In genomic region chrX:19630228-19630627, GRCh38 we compare ENCODE assay signal across 2 cellular contexts.
TF ChIP-seq lines count a peak whose summit lies in the region.

No MANE protein-coding gene starts in this region.

TF ChIP-seq in GM23338, 12 proteins besides CTCF, POLR2A, EP300 and RAD21 (continued from another document):
- TF ChIP-seq REST (IDR thresholded peaks at IDR 0.05; ENCODE audit: unreplicated experiment) (no peak), CREB1 (CRISPR knock-in tag; IDR thresholded peaks at IDR 0.05; ENCODE audit: low read depth) (no peak), STAT1 (IDR thresholded peaks at IDR 0.05; ENCODE audit: unreplicated experiment) (no peak), NANOG (IDR thresholded peaks at IDR 0.05; ENCODE audit: borderline replicate concordance) (no peak), ZNF331 (CRISPR knock-in tag; IDR thresholded peaks at IDR 0.05; ENCODE audit: low read depth) (no peak)

TF ChIP-seq in WTC11, 78 proteins besides CTCF, POLR2A, EP300 and RAD21 (continued from another document):
- no peak for TF ChIP-seq KAT7 (CRISPR knock-in tag; IDR thresholded peaks at IDR 0.05; ENCODE audit: borderline replicate concordance)
- TF ChIP-seq GABPB1 (CRISPR knock-in tag; IDR thresholded peaks at IDR 0.05) = no peak
- TF ChIP-seq ZNF512 (CRISPR knock-in tag; IDR thresholded peaks at IDR 0.05; ENCODE audit: borderline replicate concordance) = no peak
- no peak for TF ChIP-seq USF2 (CRISPR knock-in tag; IDR thresholded peaks at IDR 0.05)
- no peak for TF ChIP-seq ZNF423 (CRISPR knock-in tag; IDR thresholded peaks at IDR 0.05)
- no peak for TF ChIP-seq EMX1 (CRISPR knock-in tag; IDR thresholded peaks at IDR 0.05)
- TF ChIP-seq IRF2 (CRISPR knock-in tag; IDR thresholded peaks at IDR 0.05; ENCODE audit: borderline replicate concordance, low read depth) = no peak
- no peak for TF ChIP-seq CREB1 (CRISPR knock-in tag; IDR thresholded peaks at IDR 0.05)
- TF ChIP-seq GRHL2 (CRISPR knock-in tag; IDR thresholded peaks at IDR 0.05; ENCODE audit: insufficient replicate concordance, severe bottlenecking) = no peak
- no peak for TF ChIP-seq NFATC4 (CRISPR knock-in tag; IDR thresholded peaks at IDR 0.05)
- no peak for TF ChIP-seq NR1H2 (CRISPR knock-in tag; IDR thresholded peaks at IDR 0.05)
- TF ChIP-seq MXD4 (CRISPR knock-in tag; IDR thresholded peaks at IDR 0.05; ENCODE audit: borderline replicate concordance) = no peak
